30 cellular contexts compared by ENCODE assay signal in genomic region chr10:67302701-67303100, GRCh38.
"Had no signal": no experiment of that assay in that cellular context is flagged by ENCODE, and none has a peak within 500 bp of the region (broad histone marks: within the 10 kb centered on the region; RNA-seq: fewer than 3 reads in every experiment).

No MANE protein-coding gene starts in this region.

- DNase-seq: activated B cell treated with CpG ODN at 0.5 μM for 24 hours; activated CD4-positive, alpha-beta memory T cell treated with anti-CD3 and anti-CD28 coated beads for 36 hours; activated CD4-positive, alpha-beta T cell treated with anti-CD3 and anti-CD28 coated beads for 4 hours; activated CD4-positive, alpha-beta T cell treated with anti-CD3 and anti-CD28 coated beads, Interleukin-2, amount 10 ng/mL, durations not matched to agents 24 days and 14 days; activated CD4-positive, alpha-beta T cell treated with anti-CD3 and anti-CD28 coated beads, Interleukin-2, amount 50 U/mL, for 1 hour; activated CD4-positive, alpha-beta T cell treated with anti-CD3 and anti-CD28 coated beads, Interleukin-2, amount 50 U/mL, for 4 hours; activated CD4-positive, CD25-positive, alpha-beta regulatory T cell treated with anti-CD3 and anti-CD28 coated beads, Interleukin-2, amount 50 U/mL, for 72 hours; activated CD8-positive, alpha-beta memory T cell treated with anti-CD3 and anti-CD28 coated beads, Interleukin-2, amount 50 U/mL, for 4 hours; activated CD8-positive, alpha-beta T cell treated with anti-CD3 and anti-CD28 coated beads for 36 hours; activated effector memory CD4-positive, alpha-beta T cell treated with anti-CD3 and anti-CD28 coated beads, Interleukin-2, amount 50 U/mL, for 16 hours; activated gamma-delta T cell treated with Interleukin-2 at 50 U/mL for 16 hours; activated naive CD4-positive, alpha-beta T cell; activated naive CD4-positive, alpha-beta T cell treated with anti-CD3 and anti-CD28 coated beads for 36 hours; activated naive CD4-positive, alpha-beta T cell treated with anti-CD3 and anti-CD28 coated beads, Interleukin-2, amount 50 U/mL, for 16 hours; activated naive CD8-positive, alpha-beta T cell treated with anti-CD3 and anti-CD28 coated beads for 36 hours; activated T-cell treated with anti-CD3 and anti-CD28 coated beads for 4 hours; activated T-cell treated with anti-CD3 and anti-CD28 coated beads, Interleukin-2, amount 50 U/mL, for 1 hour; activated T-cell treated with anti-CD3 and anti-CD28 coated beads, Interleukin-2, amount 50 U/mL, for 4 hours; activated T-cell treated with anti-CD3 and anti-CD28 coated beads, Interleukin-2, amount 50 U/mL, for 72 hours; adrenal gland; amniotic stem cell; aorta; body of pancreas; brain microvascular endothelial cell; central memory CD4-positive, alpha-beta T cell; cerebellar nuclear complex; T-helper 2 cell; T-helper 9 cell had no signal

- ATAC-seq: activated CD8-positive, alpha-beta T cell treated with anti-CD3 and anti-CD28 coated beads for 36 hours; activated naive CD4-positive, alpha-beta T cell treated with anti-CD3 and anti-CD28 coated beads, Interleukin-2, amount 50 U/mL, for 72 hours; activated T-cell treated with anti-CD3 and anti-CD28 coated beads, Interleukin-2, amount 50 U/mL, for 4 hours; activated T-cell treated with anti-CD3 and anti-CD28 coated beads, Interleukin-2, amount 50 U/mL, for 72 hours; activated T-helper 17 cell treated with anti-CD3 and anti-CD28 coated beads, Interleukin-2, amount 50 U/mL, for 72 hours; body of pancreas had no signal
